In the genomic region with DNA sequence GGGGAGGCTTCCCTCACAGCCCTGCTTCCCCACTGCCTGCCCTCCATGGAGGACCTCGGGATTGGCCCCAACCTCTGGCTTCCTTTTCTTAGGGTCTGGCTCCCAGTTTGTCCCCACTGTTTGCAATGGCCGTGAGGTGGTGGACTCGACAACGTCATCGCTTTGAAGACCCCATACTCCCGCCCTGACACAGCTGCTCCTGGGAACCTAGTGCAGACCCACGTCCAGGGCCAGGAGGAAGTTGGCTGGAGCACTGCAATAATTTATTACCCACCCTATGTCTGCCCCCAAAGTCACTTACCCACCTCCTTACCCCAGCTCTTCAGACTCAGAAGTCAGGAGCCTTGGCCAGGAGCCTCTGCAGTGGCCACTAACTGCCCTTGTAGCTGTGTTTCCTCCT, we compare ENCODE assay signal across 13 cellular contexts. TPM values are rescaled to one million over a fixed set of nuclear protein-coding genes. Genes with fewer than 3 reads are reported as not detected.
"Had no signal": no experiment of that assay in that cellular context is flagged by ENCODE, and none has a peak within 500 bp of the region (broad histone marks: within the 10 kb centered on the region; RNA-seq: fewer than 3 reads in every experiment).

No MANE protein-coding gene starts in this region.

- H3K36me3 Mint-ChIP-seq: naive B cell; stimulated activated memory B cell treated with anti-CD40 and anti-IgM and Interleukin-4, amounts not matched to agents 10 μg/mL and 1 μg/mL and 100 μg/mL, for 72 hours had no signal

- H3K4me3 ChIP-seq: ascending aorta, breast epithelium, left ventricle myocardium inferior had no signal

- H3K4me1 ChIP-seq: ascending aorta, breast epithelium, left ventricle myocardium inferior had no signal

- H3K27ac Mint-ChIP-seq: naive B cell; stimulated activated memory B cell treated with anti-CD40 and anti-IgM and Interleukin-4, amounts not matched to agents 10 μg/mL and 1 μg/mL and 100 μg/mL, for 72 hours had no signal

- H3K9me3 ChIP-seq: ascending aorta, breast epithelium, left ventricle myocardium inferior, neutrophil had no signal

- H3K27me3 Mint-ChIP-seq: naive B cell; stimulated activated memory B cell treated with anti-CD40 and anti-IgM and Interleukin-4, amounts not matched to agents 10 μg/mL and 1 μg/mL and 100 μg/mL, for 72 hours had no signal

- ATAC-seq: stimulated activated memory B cell treated with anti-CD40 and anti-IgM and Interleukin-4, amounts not matched to agents 10 μg/mL and 1 μg/mL and 100 μg/mL, for 72 hours had no signal

- H3K9me3 Mint-ChIP-seq: stimulated activated memory B cell treated with anti-CD40 and anti-IgM and Interleukin-4, amounts not matched to agents 10 μg/mL and 1 μg/mL and 100 μg/mL, for 72 hours had no signal

- H3K27ac ChIP-seq: ascending aorta, breast epithelium, left ventricle myocardium inferior, neutrophil had no signal

- H3K36me3 ChIP-seq: ascending aorta, breast epithelium, left ventricle myocardium inferior, neutrophil had no signal

- H3K4me3 Mint-ChIP-seq: naive B cell; stimulated activated memory B cell treated with anti-CD40 and anti-IgM and Interleukin-4, amounts not matched to agents 10 μg/mL and 1 μg/mL and 100 μg/mL, for 72 hours had no signal

- DNase-seq: activated CD4-positive, alpha-beta T cell treated with anti-CD3 and anti-CD28 coated beads for 48 hours; activated naive CD4-positive, alpha-beta T cell; cerebellar nuclear complex; hippocampal formation; kidney; left ventricle myocardium inferior; naive B cell; retina had no signal

- H3K27me3 ChIP-seq: ascending aorta, breast epithelium, neutrophil had no signal

RNA-seq across cellular contexts. Expression of a gene that starts 11.1 kb away (rescaled TPM):
- total RNA-seq: ascending aorta, epithelial cell of proximal tubule had no signal
